ENCODE assay signal across 37 cellular contexts in the genomic region with DNA sequence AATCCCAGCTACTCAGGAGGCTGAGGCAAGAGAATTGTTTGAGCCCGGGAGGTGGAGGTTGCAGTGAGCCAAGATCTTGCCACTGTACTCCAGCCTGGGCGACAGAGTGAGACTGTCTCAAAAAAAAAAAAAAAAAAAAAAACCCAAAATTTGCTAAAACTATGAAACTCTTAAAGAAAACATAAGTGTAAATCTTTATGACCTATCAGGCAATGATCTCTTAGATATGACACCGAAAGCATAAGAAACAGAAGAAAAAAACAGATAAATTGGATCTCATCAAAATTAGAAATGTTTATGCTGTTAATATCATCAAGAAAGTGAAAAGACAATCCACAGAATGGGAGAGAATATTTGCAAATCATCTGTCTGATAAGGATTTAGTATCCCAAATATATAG. TPM values are rescaled to one million over a fixed set of nuclear protein-coding genes. Genes with fewer than 3 reads are reported as not detected.
"Had no signal": no experiment of that assay in that cellular context is flagged by ENCODE, and none has a peak within 500 bp of the region (broad histone marks: within the 10 kb centered on the region; RNA-seq: fewer than 3 reads in every experiment).

No MANE protein-coding gene starts in this region.

- H3K36me3 ChIP-seq: adrenal gland had no signal

- H3K27me3 ChIP-seq: body of pancreas had no signal

- H3K27ac ChIP-seq: adrenal gland, body of pancreas, VCaP had no signal

- H3K4me3 ChIP-seq: adrenal gland, body of pancreas had no signal

- H3K9me3 ChIP-seq: adrenal gland, body of pancreas had no signal

- H3K36me3 Mint-ChIP-seq: activated CD4-positive, alpha-beta memory T cell treated with anti-CD3 and anti-CD28 coated beads for 36 hours; activated naive CD4-positive, alpha-beta T cell treated with anti-CD3 and anti-CD28 coated beads, Interleukin-2, amount 50 U/mL, for 72 hours had no signal

- H3K4me1 Mint-ChIP-seq: activated B cell treated with CpG ODN at 0.5 μM for 24 hours had no signal

- H3K9me3 Mint-ChIP-seq: activated B cell treated with CpG ODN at 0.5 μM for 24 hours; activated CD4-positive, alpha-beta memory T cell treated with anti-CD3 and anti-CD28 coated beads for 36 hours; activated naive CD4-positive, alpha-beta T cell treated with anti-CD3 and anti-CD28 coated beads for 36 hours; activated naive CD4-positive, alpha-beta T cell treated with anti-CD3 and anti-CD28 coated beads, Interleukin-2, amount 50 U/mL, for 72 hours; activated T-cell treated with anti-CD3 and anti-CD28 coated beads, Interleukin-2, amount 50 U/mL, for 4 hours; activated T-helper 1 cell treated with anti-CD3 and anti-CD28 coated beads, Interleukin-12 subunit alpha, Interleukin-12 subunit beta, Interleukin-2, Interleukin-4 antibody, amounts not matched to agents 30 ng/mL and 10 ng/mL and 1 ng/mL, durations not matched to agents 14 hours and 24 hours and 36 hours had no signal

- DNase-seq: activated B cell treated with CpG ODN at 0.5 μM for 24 hours; activated CD4-positive, alpha-beta memory T cell treated with anti-CD3 and anti-CD28 coated beads for 36 hours; activated CD4-positive, alpha-beta T cell treated with anti-CD3 and anti-CD28 coated beads for 4 hours; activated CD4-positive, alpha-beta T cell treated with anti-CD3 and anti-CD28 coated beads, Interleukin-2, amount 50 U/mL, for 1 hour; activated CD4-positive, CD25-positive, alpha-beta regulatory T cell treated with anti-CD3 and anti-CD28 coated beads, Interleukin-2, amount 50 U/mL, for 72 hours; activated CD8-positive, alpha-beta memory T cell treated with anti-CD3 and anti-CD28 coated beads, Interleukin-2, amount 50 U/mL, for 4 hours; activated gamma-delta T cell treated with Interleukin-2 at 50 U/mL for 16 hours; activated naive CD4-positive, alpha-beta T cell treated with anti-CD3 and anti-CD28 coated beads for 36 hours; activated T-cell treated with anti-CD3 and anti-CD28 coated beads for 4 hours; activated T-cell treated with anti-CD3 and anti-CD28 coated beads, Interleukin-2, amount 50 U/mL, for 4 hours; adrenal gland; body of pancreas; caudate nucleus; cerebellar nuclear complex; Kasumi-1; NCI-H1092 treated with DMSO at 0.1 percent for 48 hours; NCI-H1417; NCI-H146; NCI-H187; NCI-H2029 treated with DMSO at 0.1 percent for 48 hours; NCI-H2107; NCI-H2171; NCI-H510A; NCI-H526; NCI-H748 treated with DMSO at 0.1 percent for 48 hours; NK-92 treated with Interleukin-12 subunit alpha and Interleukin-12 subunit beta, amount 100 ng/mL, for 24 hours; PC-3; SIG-M5; SW 1271; T-helper 1 cell; T-helper 2 cell; T-helper 9 cell had no signal

- H3K27ac Mint-ChIP-seq: activated B cell treated with CpG ODN at 0.5 μM for 24 hours; activated CD4-positive, alpha-beta memory T cell treated with anti-CD3 and anti-CD28 coated beads for 36 hours; activated naive CD4-positive, alpha-beta T cell treated with anti-CD3 and anti-CD28 coated beads for 36 hours; activated naive CD4-positive, alpha-beta T cell treated with anti-CD3 and anti-CD28 coated beads, Interleukin-2, amount 50 U/mL, for 72 hours; activated T-helper 1 cell treated with anti-CD3 and anti-CD28 coated beads, Interleukin-12 subunit alpha, Interleukin-12 subunit beta, Interleukin-2, Interleukin-4 antibody, amounts not matched to agents 30 ng/mL and 10 ng/mL and 1 ng/mL, durations not matched to agents 14 hours and 24 hours and 36 hours had no signal

- H3K4me3 Mint-ChIP-seq: activated B cell treated with CpG ODN at 0.5 μM for 24 hours; activated CD4-positive, alpha-beta memory T cell treated with anti-CD3 and anti-CD28 coated beads for 36 hours; activated naive CD4-positive, alpha-beta T cell treated with anti-CD3 and anti-CD28 coated beads for 36 hours; activated T-cell treated with anti-CD3 and anti-CD28 coated beads, Interleukin-2, amount 50 U/mL, for 4 hours; activated T-helper 1 cell treated with anti-CD3 and anti-CD28 coated beads, Interleukin-12 subunit alpha, Interleukin-12 subunit beta, Interleukin-2, Interleukin-4 antibody, amounts not matched to agents 30 ng/mL and 10 ng/mL and 1 ng/mL, durations not matched to agents 14 hours and 24 hours and 36 hours had no signal

RNA-seq across cellular contexts. Expression of gene GRAMD2A, which starts 15.3 kb away (rescaled TPM):
- total RNA-seq: activated B cell treated with CpG ODN at 0.5 μM for 24 hours; activated CD4-positive, alpha-beta memory T cell treated with anti-CD3 and anti-CD28 coated beads for 36 hours; activated naive CD4-positive, alpha-beta T cell treated with anti-CD3 and anti-CD28 coated beads for 36 hours; activated naive CD4-positive, alpha-beta T cell treated with anti-CD3 and anti-CD28 coated beads, Interleukin-2, amount 50 U/mL, for 72 hours; activated T-cell treated with anti-CD3 and anti-CD28 coated beads, Interleukin-2, amount 50 U/mL, for 4 hours; Right ventricle myocardium inferior; SK-MEL-5 had no signal
